Comparison of ENCODE assay signal across 9 cellular contexts in the genomic region with DNA sequence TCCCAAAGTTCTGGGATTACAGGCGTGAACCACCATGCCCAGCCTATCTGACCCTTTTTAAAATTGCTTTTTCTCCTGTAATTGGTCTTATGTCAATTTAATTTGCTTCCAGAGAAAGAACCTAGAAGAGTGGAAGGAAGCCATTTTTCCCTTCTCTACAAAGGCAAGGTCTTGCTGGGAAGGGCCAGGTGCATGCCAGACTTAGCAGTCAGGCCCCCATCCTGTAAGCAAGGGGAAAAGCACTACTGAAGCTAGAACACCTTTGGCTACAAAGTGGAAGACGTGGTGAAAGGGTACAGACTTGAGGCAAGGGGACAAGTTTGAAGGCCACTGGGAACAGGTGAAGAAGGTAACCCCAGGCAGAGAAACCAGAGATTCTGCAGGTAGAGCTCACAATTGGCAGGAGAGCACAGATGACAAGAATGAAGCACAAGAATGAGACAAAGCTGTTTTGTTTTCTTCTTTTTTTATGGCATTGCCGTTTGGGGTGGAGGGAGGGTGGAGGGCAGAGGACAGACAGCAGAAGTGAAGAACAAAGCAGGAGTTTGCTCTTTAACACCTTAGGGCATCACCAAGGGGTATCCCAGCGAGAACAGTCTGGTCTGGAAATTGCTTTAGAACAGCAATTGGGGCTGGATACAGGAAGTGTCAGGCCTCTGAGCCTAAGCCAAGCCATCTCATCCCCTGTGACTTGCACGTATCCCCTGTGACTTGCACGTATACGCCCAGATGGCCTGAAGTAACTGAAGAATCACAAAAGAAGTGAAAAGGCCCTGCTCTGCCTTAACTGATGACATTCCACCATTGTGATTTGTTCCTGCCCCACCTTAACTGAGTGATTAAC.
DNase-seq lines count a peak whose midpoint lies in the region; ATAC-seq and TF ChIP-seq lines count a peak whose summit lies in the region.
"Had no signal": no experiment of that assay in that cellular context is flagged by ENCODE, and none has a peak within 500 bp of the region (broad histone marks: within the 10 kb centered on the region; RNA-seq: fewer than 3 reads in every experiment).

No MANE protein-coding gene starts in this region.

- BruUV-seq in Panc1 (replicated peaks; lab: Mats Ljungman, UMichigan), result no TSS peak

- intact Hi-C loops in Panc1 (cut with micrococcal nuclease; ENCODE audit: unreplicated experiment), result no loop called here

- H3K27me3 ChIP-seq in Panc1 (ENCODE audit: control insufficient read depth, insufficient read depth, low read length) (no peaks in the 10 kb centered on the region), H7 (ENCODE audit: control insufficient read depth, insufficient read depth, low read length) (no peaks in the 10 kb centered on the region)

- H3K9me3 Mint-ChIP-seq in stimulated activated effector memory CD8-positive, alpha-beta T cell treated with anti-CD3 and anti-CD28 coated beads, Interleukin-12 subunit alpha, Interleukin-12 subunit beta, amount 100 ng/mL, for 72 hours, result no peaks in the 10 kb centered on the region

- DNase-seq in NOMO-1 treated with DMSO at 0.1 percent for 48 hours (lab: John Stamatoyannopoulos, UW; ENCODE audit: unreplicated experiment) (peak; percentile 12), NOMO-1 (lab: John Stamatoyannopoulos, UW; ENCODE audit: unreplicated experiment in 2 of 2) (no peak), Panc1 (ENCODE audit: low read depth, low spot score) (no peak), epithelial cell of prostate (ENCODE audit: low read depth, low spot score) (no peak), H7 (no peak)
- DNase-seq in stimulated activated effector memory CD8-positive, alpha-beta T cell treated with anti-CD3 and anti-CD28 coated beads, Interleukin-12 subunit alpha, Interleukin-12 subunit beta, amount 100 ng/mL, for 72 hours (ENCODE audit: low spot score in 2 of 2), result no peak

- CTCF ChIA-PET in Panc1 (lab: Charles Lee), result interaction anchor here (0.5 kb wide), 1 partner anchor 91 kb away, joined by 3 read pairs; no protein-coding TSS in a partner anchor

- H3K4me1 ChIP-seq in Panc1 (ENCODE audit: control insufficient read depth, insufficient read depth, low read length), result peaks cover 25% of the 10 kb centered on the region

- TF ChIP-seq CTCF in Panc1 (IDR thresholded peaks at IDR 0.05), result no peak

- in situ Hi-C loops in Panc1 (cut with HindIII; ENCODE audit: low pct_unique_long_range_greater_than_20kb, low sequenced_read_pairs), result no loop called here

- H3K36me3 Mint-ChIP-seq in stimulated activated effector memory CD8-positive, alpha-beta T cell treated with anti-CD3 and anti-CD28 coated beads, Interleukin-12 subunit alpha, Interleukin-12 subunit beta, amount 100 ng/mL, for 72 hours, result peaks cover 11% of the 10 kb centered on the region

- peak overlapping the region; percentile 74 for H3K27ac ChIP-seq in Panc1 (ENCODE audit: low read length)
- peak overlapping the region; percentile 77 for H3K27ac ChIP-seq in epithelial cell of prostate
- H3K27ac ChIP-seq: thoracic aorta had no signal

- H3K36me3 ChIP-seq in Panc1 (ENCODE audit: control insufficient read depth, insufficient read depth, low read length) (no peaks in the 10 kb centered on the region), H7 (replicated peaks; ENCODE audit: control insufficient read depth, insufficient read depth, low read length) (no peaks in the 10 kb centered on the region)
- H3K36me3 ChIP-seq: thoracic aorta had no signal

- peak overlapping the region; percentile 19 for H3K4me3 Mint-ChIP-seq in stimulated activated effector memory CD8-positive, alpha-beta T cell treated with anti-CD3 and anti-CD28 coated beads, Interleukin-12 subunit alpha, Interleukin-12 subunit beta, amount 100 ng/mL, for 72 hours

- H3K4me3 ChIP-seq in Panc1 (ENCODE audit: low read depth in 2 of 2, low read length in 2 of 2) (no peak overlapping the region), H7 (ENCODE audit: insufficient read depth, low read depth, low read length) (no peak overlapping the region)
- H3K4me3 ChIP-seq: thoracic aorta had no signal

- no peak for ATAC-seq in Panc1
- ATAC-seq in stimulated activated effector memory CD8-positive, alpha-beta T cell treated with anti-CD3 and anti-CD28 coated beads, Interleukin-12 subunit alpha, Interleukin-12 subunit beta, amount 100 ng/mL, for 72 hours, result peak; percentile 60
- ATAC-seq in GM19455 (IDR thresholded peaks at IDR 0.05; ENCODE audit: unreplicated experiment), result no peak
- no peak for ATAC-seq in HG03457 (IDR thresholded peaks at IDR 0.05; ENCODE audit: unreplicated experiment)

- peak overlapping the region; percentile 94 for H3K27ac Mint-ChIP-seq in stimulated activated effector memory CD8-positive, alpha-beta T cell treated with anti-CD3 and anti-CD28 coated beads, Interleukin-12 subunit alpha, Interleukin-12 subunit beta, amount 100 ng/mL, for 72 hours

- POLR2A ChIA-PET in Panc1 (lab: Charles Lee), result no interaction called here

- no peaks in the 10 kb centered on the region for H3K9me3 ChIP-seq in Panc1 (ENCODE audit: control insufficient read depth, insufficient read depth, low read depth, low read length)
- H3K9me3 ChIP-seq: thoracic aorta had no signal

- peaks cover 72% of the 10 kb centered on the region for H3K4me1 Mint-ChIP-seq in stimulated activated effector memory CD8-positive, alpha-beta T cell treated with anti-CD3 and anti-CD28 coated beads, Interleukin-12 subunit alpha, Interleukin-12 subunit beta, amount 100 ng/mL, for 72 hours
